8 cellular contexts compared by ENCODE assay signal in genomic region chr1:148048423-148049112, GRCh38.
A peak's percentile ranks its signal among the peaks of the same experiment; 100 is the strongest.
DNase-seq lines count a peak whose midpoint lies in the region; ATAC-seq and TF ChIP-seq lines count a peak whose summit lies in the region.
"Not testable (repeated sequence)": the region's sequence is repeated elsewhere in the genome, so short reads cannot be mapped to it uniquely, and the experiment has no call there.

No MANE protein-coding gene starts in this region.

- not testable (repeated sequence) for H3K9me3 ChIP-seq in CD4-positive, alpha-beta memory T cell (ENCODE audit: control insufficient read depth in 1 of 2, low read length in 2 of 2); iPS-20b (ENCODE audit: insufficient read depth, low read depth, low read length)

- H3K4me1 ChIP-seq in CD4-positive, alpha-beta memory T cell (ENCODE audit: insufficient read depth, low read length); iPS-20b (ENCODE audit: insufficient read depth, low read length): not testable (repeated sequence)

- H3K36me3 Mint-ChIP-seq in CD4-positive, alpha-beta memory T cell; neural crest cell (ENCODE audit: low read depth); stimulated activated memory B cell treated with anti-CD40 and anti-IgM and Interleukin-4, amounts not matched to agents 10 μg/mL and 1 μg/mL and 100 μg/mL, for 72 hours: not testable (repeated sequence)

- not testable (repeated sequence) for H3K9ac ChIP-seq in iPS-20b (ENCODE audit: low read depth, low read length)

- H3K9me3 Mint-ChIP-seq in CD4-positive, alpha-beta memory T cell; neural crest cell; stimulated activated memory B cell treated with anti-CD40 and anti-IgM and Interleukin-4, amounts not matched to agents 10 μg/mL and 1 μg/mL and 100 μg/mL, for 72 hours: not testable (repeated sequence)

- intact Hi-C loops in CD4-positive, alpha-beta memory T cell (cut with micrococcal nuclease) = not testable (repeated sequence)

- peak overlapping the region; percentile 66 to 83 (median 76) for H3K4me3 Mint-ChIP-seq in CD4-positive, alpha-beta memory T cell
- peak overlapping the region; percentile 91 for H3K4me3 Mint-ChIP-seq in neural crest cell
- H3K4me3 Mint-ChIP-seq in stimulated activated memory B cell treated with anti-CD40 and anti-IgM and Interleukin-4, amounts not matched to agents 10 μg/mL and 1 μg/mL and 100 μg/mL, for 72 hours = peak overlapping the region; percentile 68

- ATAC-seq in stimulated activated memory B cell treated with anti-CD40 and anti-IgM and Interleukin-4, amounts not matched to agents 10 μg/mL and 1 μg/mL and 100 μg/mL, for 72 hours = not testable (repeated sequence)

- POLR2A ChIA-PET in CD4-positive, alpha-beta memory T cell (lab: Charles Lee; ENCODE audit: partially characterized antibody) = not testable (repeated sequence)

- not testable (repeated sequence) for H3K4me1 Mint-ChIP-seq in CD4-positive, alpha-beta memory T cell; neural crest cell; stimulated activated memory B cell treated with anti-CD40 and anti-IgM and Interleukin-4, amounts not matched to agents 10 μg/mL and 1 μg/mL and 100 μg/mL, for 72 hours

- not testable (repeated sequence) for H3K27ac ChIP-seq in CD4-positive, alpha-beta memory T cell (ENCODE audit: low read depth, low read length); iPS-20b (ENCODE audit: low read length)

- not testable (repeated sequence) for TF ChIP-seq CTCF in neural crest cell (conservative IDR thresholded peaks at IDR 0.05)

- peak in 2 of 5 donors; percentile 11 to 20 for DNase-seq in CD4-positive, alpha-beta memory T cell
- DNase-seq in NCI-H460 (ENCODE audit: extremely low read depth, low read depth) = peak; percentile 63
- peak; percentile 78 for DNase-seq in activated CD8-positive, alpha-beta memory T cell treated with anti-CD3 and anti-CD28 coated beads, Interleukin-2, amount 50 U/mL, for 48 hours
- DNase-seq in astrocyte of the hippocampus (ENCODE audit: low read depth, low spot score) = peak; percentile 29
- peak; percentile 29 to 37 for DNase-seq in erythroblast (lab: John Stamatoyannopoulos, UW)
- DNase-seq in neural crest cell (ENCODE audit: low read depth, low spot score) = peak; percentile 18

- H3K27me3 Mint-ChIP-seq in CD4-positive, alpha-beta memory T cell; stimulated activated memory B cell treated with anti-CD40 and anti-IgM and Interleukin-4, amounts not matched to agents 10 μg/mL and 1 μg/mL and 100 μg/mL, for 72 hours: not testable (repeated sequence)
- H3K27me3 Mint-ChIP-seq in neural crest cell (ENCODE audit: low read depth) = peaks cover 11% of the 10 kb centered on the region

- H3K27ac Mint-ChIP-seq in CD4-positive, alpha-beta memory T cell; neural crest cell (ENCODE audit: unreplicated experiment); stimulated activated memory B cell treated with anti-CD40 and anti-IgM and Interleukin-4, amounts not matched to agents 10 μg/mL and 1 μg/mL and 100 μg/mL, for 72 hours: not testable (repeated sequence)

- H3K36me3 ChIP-seq in CD4-positive, alpha-beta memory T cell (ENCODE audit: insufficient read depth, low read length); iPS-20b (ENCODE audit: insufficient read depth, low read depth, low read length): not testable (repeated sequence)

- not testable (repeated sequence) for TF ChIP-seq POLR2A in erythroblast (IDR thresholded peaks at IDR 0.05; ENCODE audit: low read length)

- H3K4me3 ChIP-seq in CD4-positive, alpha-beta memory T cell (ENCODE audit: low read length in 2 of 2) = not testable (repeated sequence)
- H3K4me3 ChIP-seq in iPS-20b (ENCODE audit: low read length) = peak overlapping the region; percentile 66

- H3K27me3 ChIP-seq in CD4-positive, alpha-beta memory T cell (ENCODE audit: insufficient read depth, low read length); iPS-20b (ENCODE audit: insufficient read depth, low read length): not testable (repeated sequence)

- CTCF ChIA-PET in CD4-positive, alpha-beta memory T cell (lab: Charles Lee; ENCODE audit: partially characterized antibody) = not testable (repeated sequence)
